Comparison of ENCODE assay signal across 8 cellular contexts in the genomic region with DNA sequence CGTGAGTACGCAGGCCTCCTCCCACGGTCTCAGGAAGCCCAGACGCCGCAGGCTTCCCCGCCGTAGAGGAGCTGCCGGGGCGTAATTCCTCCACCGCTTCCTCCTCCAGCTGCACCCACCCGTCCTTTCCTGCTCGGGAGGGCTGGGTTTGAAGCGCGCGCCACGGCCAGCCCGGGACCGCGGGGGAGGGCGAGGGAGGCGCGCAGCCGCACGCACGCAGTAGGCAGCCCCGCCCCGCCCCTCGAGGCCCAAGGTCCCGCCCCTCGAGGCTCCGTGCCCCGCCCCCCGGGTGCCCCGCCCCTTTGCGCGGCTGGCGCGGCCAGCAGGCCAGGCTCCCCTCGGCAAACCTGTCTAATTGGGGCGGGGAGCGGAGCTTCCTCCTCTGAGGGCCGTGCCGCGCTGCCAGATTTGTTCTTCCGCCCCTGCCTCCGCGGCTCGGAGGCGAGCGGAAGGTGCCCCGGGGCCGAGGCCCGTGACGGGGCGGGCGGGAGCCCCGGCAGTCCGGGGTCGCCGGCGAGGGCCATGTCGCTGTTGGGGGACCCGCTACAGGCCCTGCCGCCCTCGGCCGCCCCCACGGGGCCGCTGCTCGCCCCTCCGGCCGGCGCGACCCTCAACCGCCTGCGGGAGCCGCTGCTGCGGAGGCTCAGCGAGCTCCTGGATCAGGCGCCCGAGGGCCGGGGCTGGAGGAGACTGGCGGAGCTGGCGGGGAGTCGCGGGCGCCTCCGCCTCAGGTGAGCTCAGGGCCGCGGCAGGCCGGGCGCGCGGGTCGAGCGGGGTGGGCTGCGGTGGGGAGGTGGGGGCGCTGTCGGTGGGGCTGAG. TPM values are rescaled to one million over a fixed set of nuclear protein-coding genes. Genes with fewer than 3 reads are reported as not detected.
A peak's percentile ranks its signal among the peaks of the same experiment; 100 is the strongest.
DNase-seq lines count a peak whose midpoint lies in the region; ATAC-seq and TF ChIP-seq lines count a peak whose summit lies in the region.

TSS of gene MALT1 (plus strand) at position 344 of the 819 bp plus-strand sequence. CDS start at position 523, 179 bp downstream.

- POLR2A ChIA-PET in activated B cell treated with CpG ODN at 0.5 μM for 24 hours (lab: Charles Lee): interaction anchor here (0.5 to 4.6 kb wide), 39 partner anchors 9 to 402 kb away, joined by 3 to 190 read pairs (median 5); no protein-coding TSS in a partner anchor

- no peaks in the 10 kb centered on the region for H3K9me3 Mint-ChIP-seq in activated B cell treated with CpG ODN at 0.5 μM for 24 hours

- peaks cover 74% of the 10 kb centered on the region for H3K4me1 Mint-ChIP-seq in activated B cell treated with CpG ODN at 0.5 μM for 24 hours

- TF ChIP-seq CTCF in activated B cell treated with CpG ODN at 0.5 μM for 24 hours (IDR thresholded peaks at IDR 0.05): no peak
- no peak for TF ChIP-seq CTCF in cardiac fibroblast (IDR thresholded peaks at IDR 0.05; ENCODE audit: low read depth, low read length)

- CTCF ChIA-PET in activated B cell treated with CpG ODN at 0.5 μM for 24 hours (lab: Charles Lee): interaction anchor here (0.9 to 4.0 kb wide), 15 partner anchors 10 to 144 kb away, joined by 3 to 28 read pairs (median 5); no protein-coding TSS in a partner anchor

- intact Hi-C loops in activated B cell treated with CpG ODN at 0.5 μM for 24 hours (cut with micrococcal nuclease): loop anchor here (1.0 to 10.0 kb wide), 12 partner anchors 9 to 627 kb away; partner anchors contain the start of gene NEDD4L

- in situ Hi-C loops in GM18951 (cut with MboI; ENCODE audit: low sequenced_read_pairs, unreplicated experiment): loop anchor here (5.0 kb wide), 1 partner anchor 139 kb away; no protein-coding TSS in a partner anchor

- peak; percentile 96 for TF ChIP-seq POLR2A in GM18951 (IDR thresholded peaks at IDR 0.05; ENCODE audit: extremely low read depth, insufficient read depth, insufficient read length)

- H3K27ac Mint-ChIP-seq in activated B cell treated with CpG ODN at 0.5 μM for 24 hours: peak within 1 kb of the TSS; percentile 95

- peak within 1 kb of the TSS; percentile 71 to 78 for H3K4me3 ChIP-seq in cardiac fibroblast (replicated peaks in 1 of 2; ENCODE audit: low read depth in 2 of 2, low read length in 2 of 2)

- DNase-seq in AG08395 (ENCODE audit: low spot score) (peak; percentile 97), NCI-H345 (lab: John Stamatoyannopoulos, UW) (peak; percentile 91), activated B cell treated with CpG ODN at 0.5 μM for 24 hours (peak; percentile 98), cardiac fibroblast (ENCODE audit: low read depth in 2 of 2) (peak; percentile 89 to 94), iris pigment epithelial cell (ENCODE audit: low read depth) (peak; percentile 91)
- peak; percentile 96 for DNase-seq in stimulated activated CD4-positive, alpha-beta T cell treated with anti-CD3 and anti-CD28 coated beads, Interleukin-12 subunit alpha, Interleukin-12 subunit beta, amount 100 ng/mL, for 4 hours

- peak within 1 kb of the TSS; percentile 95 for H3K4me3 Mint-ChIP-seq in activated B cell treated with CpG ODN at 0.5 μM for 24 hours

- peak; percentile 80 for ATAC-seq in HG03175 (IDR thresholded peaks at IDR 0.05; ENCODE audit: unreplicated experiment)
- ATAC-seq in activated B cell treated with CpG ODN at 0.5 μM for 24 hours (ENCODE audit: low read depth): peak; percentile 89

- H3K36me3 Mint-ChIP-seq in activated B cell treated with CpG ODN at 0.5 μM for 24 hours (ENCODE audit: low read depth): peaks cover 40% of the 10 kb centered on the region

- H3K27me3 Mint-ChIP-seq in activated B cell treated with CpG ODN at 0.5 μM for 24 hours: no peaks in the 10 kb centered on the region

RNA-seq across cellular contexts. Expression of gene MALT1, which starts in this region (rescaled TPM):
- 61.6 and 75.6 TPM in 2 replicates for total RNA-seq in activated B cell treated with CpG ODN at 0.5 μM for 24 hours

Comparison
In these comparisons a context has a peak if more than half of its experiments do, and no peak if none do; other contexts are left out.
1. Peak in every context shown above with its lines: DNase-seq, ATAC-seq and H3K4me3 ChIP-seq.